32 cellular contexts compared by ENCODE assay signal in genomic region chr1:203213126-203213525, GRCh38. TPM values are rescaled to one million over a fixed set of nuclear protein-coding genes. Genes with fewer than 3 reads are reported as not detected.
"Had no signal": no experiment of that assay in that cellular context is flagged by ENCODE, and none has a peak within 500 bp of the region (broad histone marks: within the 10 kb centered on the region; RNA-seq: fewer than 3 reads in every experiment).

No MANE protein-coding gene starts in this region.

- H3K27me3 ChIP-seq: dorsolateral prefrontal cortex, gastrocnemius medialis had no signal

- H3K27me3 Mint-ChIP-seq: activated T-helper 17 cell treated with anti-CD3 and anti-CD28 coated beads, Interleukin-2, amount 50 U/mL, for 72 hours had no signal

- H3K4me3 Mint-ChIP-seq: activated CD4-positive, alpha-beta memory T cell treated with anti-CD3 and anti-CD28 coated beads, Interleukin-2, amount 10 ng/mL, durations not matched to agents 7 days and 5 days; activated CD4-positive, alpha-beta T cell treated with anti-CD3 and anti-CD28 coated beads, Interleukin-2, amount 10 ng/mL, durations not matched to agents 7 days and 5 days; activated naive CD4-positive, alpha-beta T cell treated with anti-CD3 and anti-CD28 coated beads, Interleukin-2, amount 10 ng/mL, durations not matched to agents 7 days and 5 days; activated naive CD8-positive, alpha-beta T cell treated with anti-CD3 and anti-CD28 coated beads, Interleukin-2, amount 10 ng/mL, durations not matched to agents 7 days and 5 days; activated T-cell treated with anti-CD3 and anti-CD28 coated beads, Interleukin-2, amount 50 U/mL, for 4 hours; activated T-helper 17 cell treated with anti-CD3 and anti-CD28 coated beads, Interleukin-2, amount 50 U/mL, for 72 hours; central memory CD8-positive, alpha-beta T cell; dendritic cell treated with granulocyte-macrophage colony-stimulating factor and Interleukin-4, amounts not matched to agents 40 ng/mL and 50 ng/mL, for 4 days had no signal

- H3K9me3 ChIP-seq: esophagus muscularis mucosa, gastrocnemius medialis had no signal

- H3K27ac ChIP-seq: brain microvascular endothelial cell, coronary artery, dorsolateral prefrontal cortex, esophagus muscularis mucosa, foreskin keratinocyte, gastrocnemius medialis had no signal

- H3K4me1 Mint-ChIP-seq: activated CD4-positive, alpha-beta memory T cell treated with anti-CD3 and anti-CD28 coated beads, Interleukin-2, amount 10 ng/mL, durations not matched to agents 7 days and 5 days; activated CD4-positive, alpha-beta T cell treated with anti-CD3 and anti-CD28 coated beads, Interleukin-2, amount 10 ng/mL, durations not matched to agents 7 days and 5 days; activated naive CD4-positive, alpha-beta T cell treated with anti-CD3 and anti-CD28 coated beads, Interleukin-2, amount 10 ng/mL, durations not matched to agents 7 days and 5 days; activated T-helper 17 cell treated with anti-CD3 and anti-CD28 coated beads, Interleukin-2, amount 50 U/mL, for 72 hours had no signal

- H3K36me3 ChIP-seq: brain microvascular endothelial cell, esophagus muscularis mucosa, gastrocnemius medialis had no signal

- H3K4me3 ChIP-seq: coronary artery, dorsolateral prefrontal cortex, esophagus muscularis mucosa, gastrocnemius medialis had no signal

- H3K27ac Mint-ChIP-seq: activated CD4-positive, alpha-beta memory T cell treated with anti-CD3 and anti-CD28 coated beads, Interleukin-2, amount 10 ng/mL, durations not matched to agents 7 days and 5 days; activated CD4-positive, alpha-beta T cell treated with anti-CD3 and anti-CD28 coated beads, Interleukin-2, amount 10 ng/mL, durations not matched to agents 7 days and 5 days; activated naive CD4-positive, alpha-beta T cell treated with anti-CD3 and anti-CD28 coated beads, Interleukin-2, amount 10 ng/mL, durations not matched to agents 7 days and 5 days; activated naive CD4-positive, alpha-beta T cell treated with anti-CD3 and anti-CD28 coated beads, Interleukin-2, amount 50 U/mL, for 72 hours; activated naive CD8-positive, alpha-beta T cell treated with anti-CD3 and anti-CD28 coated beads, Interleukin-2, amount 10 ng/mL, durations not matched to agents 7 days and 5 days; activated T-helper 17 cell treated with anti-CD3 and anti-CD28 coated beads, Interleukin-2, amount 50 U/mL, for 72 hours; dendritic cell treated with granulocyte-macrophage colony-stimulating factor and Interleukin-4, amounts not matched to agents 40 ng/mL and 50 ng/mL, for 4 days had no signal

- ATAC-seq: activated naive CD4-positive, alpha-beta T cell treated with anti-CD3 and anti-CD28 coated beads, Interleukin-2, amount 50 U/mL, for 72 hours; activated T-cell treated with anti-CD3 and anti-CD28 coated beads, Interleukin-2, amount 50 U/mL, for 4 hours; activated T-helper 17 cell treated with anti-CD3 and anti-CD28 coated beads, Interleukin-2, amount 50 U/mL, for 72 hours; foreskin keratinocyte; gastrocnemius medialis had no signal

- H3K9me3 Mint-ChIP-seq: activated CD4-positive, alpha-beta memory T cell treated with anti-CD3 and anti-CD28 coated beads, Interleukin-2, amount 10 ng/mL, durations not matched to agents 7 days and 5 days; activated CD4-positive, alpha-beta T cell treated with anti-CD3 and anti-CD28 coated beads, Interleukin-2, amount 10 ng/mL, durations not matched to agents 7 days and 5 days; activated naive CD4-positive, alpha-beta T cell treated with anti-CD3 and anti-CD28 coated beads, Interleukin-2, amount 10 ng/mL, durations not matched to agents 7 days and 5 days; activated naive CD4-positive, alpha-beta T cell treated with anti-CD3 and anti-CD28 coated beads, Interleukin-2, amount 50 U/mL, for 72 hours; activated naive CD8-positive, alpha-beta T cell treated with anti-CD3 and anti-CD28 coated beads, Interleukin-2, amount 10 ng/mL, durations not matched to agents 7 days and 5 days; activated T-cell treated with anti-CD3 and anti-CD28 coated beads, Interleukin-2, amount 50 U/mL, for 4 hours; activated T-helper 17 cell treated with anti-CD3 and anti-CD28 coated beads, Interleukin-2, amount 50 U/mL, for 72 hours; central memory CD8-positive, alpha-beta T cell; dendritic cell treated with granulocyte-macrophage colony-stimulating factor and Interleukin-4, amounts not matched to agents 40 ng/mL and 50 ng/mL, for 4 days had no signal

- DNase-seq: activated CD4-positive, alpha-beta memory T cell treated with anti-CD3 and anti-CD28 coated beads, Interleukin-2, amount 10 ng/mL, durations not matched to agents 7 days and 5 days; activated CD4-positive, alpha-beta T cell treated with anti-CD3 and anti-CD28 coated beads for 4 hours; activated CD4-positive, alpha-beta T cell treated with anti-CD3 and anti-CD28 coated beads, Interleukin-2, amount 10 ng/mL, durations not matched to agents 7 days and 5 days; activated CD4-positive, alpha-beta T cell treated with anti-CD3 and anti-CD28 coated beads, Interleukin-2, amount 50 U/mL, for 4 hours; activated CD4-positive, CD25-positive, alpha-beta regulatory T cell; activated CD4-positive, CD25-positive, alpha-beta regulatory T cell treated with anti-CD3 and anti-CD28 coated beads, Interleukin-2, amount 50 U/mL, for 72 hours; activated CD8-positive, alpha-beta memory T cell treated with anti-CD3 and anti-CD28 coated beads, Interleukin-2, amount 50 U/mL, for 48 hours; activated gamma-delta T cell; activated naive CD4-positive, alpha-beta T cell; activated naive CD4-positive, alpha-beta T cell treated with anti-CD3 and anti-CD28 coated beads, Interleukin-2, amount 10 ng/mL, durations not matched to agents 7 days and 5 days; activated naive CD8-positive, alpha-beta T cell treated with anti-CD3 and anti-CD28 coated beads, Interleukin-2, amount 10 ng/mL, durations not matched to agents 7 days and 5 days; activated T-cell treated with anti-CD3 and anti-CD28 coated beads for 4 hours; activated T-cell treated with anti-CD3 and anti-CD28 coated beads, Interleukin-2, amount 50 U/mL, for 4 hours; anterior cingulate cortex; brain microvascular endothelial cell; dorsolateral prefrontal cortex; effector memory CD4-positive, alpha-beta T cell; erythroblast; foreskin keratinocyte; gastrocnemius medialis; T-helper 2 cell had no signal

- H3K4me1 ChIP-seq: foreskin keratinocyte had no signal

- H3K36me3 Mint-ChIP-seq: activated naive CD4-positive, alpha-beta T cell treated with anti-CD3 and anti-CD28 coated beads, Interleukin-2, amount 10 ng/mL, durations not matched to agents 7 days and 5 days; activated naive CD4-positive, alpha-beta T cell treated with anti-CD3 and anti-CD28 coated beads, Interleukin-2, amount 50 U/mL, for 72 hours; activated naive CD8-positive, alpha-beta T cell treated with anti-CD3 and anti-CD28 coated beads, Interleukin-2, amount 10 ng/mL, durations not matched to agents 7 days and 5 days had no signal

RNA-seq across cellular contexts. Expression of gene CHIT1, which starts 16.3 kb away (rescaled TPM):
- total RNA-seq: astrocyte, cardiac septum, foreskin keratinocyte had no signal

RNA-seq across cellular contexts. Expression of gene CHI3L1, which starts 26.6 kb away (rescaled TPM):
- total RNA-seq: activated CD4-positive, alpha-beta memory T cell treated with anti-CD3 and anti-CD28 coated beads, Interleukin-2, amount 10 ng/mL, durations not matched to agents 7 days and 5 days; activated CD4-positive, alpha-beta T cell treated with anti-CD3 and anti-CD28 coated beads, Interleukin-2, amount 10 ng/mL, durations not matched to agents 7 days and 5 days; activated T-cell treated with anti-CD3 and anti-CD28 coated beads, Interleukin-2, amount 50 U/mL, for 4 hours; activated T-helper 17 cell treated with anti-CD3 and anti-CD28 coated beads, Interleukin-2, amount 50 U/mL, for 72 hours; foreskin keratinocyte; T-helper 1 cell treated with Interleukin-12 subunit alpha and Interleukin-12 subunit beta and Interleukin-4 antibody, amounts not matched to agents 30 ng/mL and 1 ng/mL, for 36 hours had no signal

RNA-seq across cellular contexts. Expression of gene MYBPH, which starts 37.5 kb away (rescaled TPM):
- total RNA-seq: activated CD4-positive, alpha-beta memory T cell treated with anti-CD3 and anti-CD28 coated beads, Interleukin-2, amount 10 ng/mL, durations not matched to agents 7 days and 5 days; activated CD4-positive, alpha-beta T cell treated with anti-CD3 and anti-CD28 coated beads, Interleukin-2, amount 10 ng/mL, durations not matched to agents 7 days and 5 days; activated naive CD4-positive, alpha-beta T cell treated with anti-CD3 and anti-CD28 coated beads, Interleukin-2, amount 50 U/mL, for 72 hours; activated naive CD8-positive, alpha-beta T cell treated with anti-CD3 and anti-CD28 coated beads, Interleukin-2, amount 10 ng/mL, durations not matched to agents 7 days and 5 days; activated T-cell treated with anti-CD3 and anti-CD28 coated beads, Interleukin-2, amount 50 U/mL, for 4 hours; activated T-helper 17 cell treated with anti-CD3 and anti-CD28 coated beads, Interleukin-2, amount 50 U/mL, for 72 hours; astrocyte; bronchial epithelial cell; cardiac septum; cerebellum; esophagus muscularis mucosa; foreskin keratinocyte; T-helper 1 cell treated with Interleukin-12 subunit alpha and Interleukin-12 subunit beta and Interleukin-4 antibody, amounts not matched to agents 30 ng/mL and 1 ng/mL, for 36 hours had no signal
